Comparison of ENCODE assay signal across 1 cellular context in genomic region chr14:60090864-60091519, GRCh38.
TF ChIP-seq lines count a peak whose summit lies in the region.

No MANE protein-coding gene starts in this region.

TF ChIP-seq in IMR-90, 13 proteins besides CTCF, POLR2A, EP300 and RAD21 (continued from another document):
- no peak for TF ChIP-seq FOS (IDR thresholded peaks at IDR 0.05; ENCODE audit: low read depth, low read length)
- no peak for TF ChIP-seq RCOR1 (IDR thresholded peaks at IDR 0.05; ENCODE audit: insufficient replicate concordance, low read length)
- TF ChIP-seq MAFK (IDR thresholded peaks at IDR 0.05; ENCODE audit: low read depth, low read length): peak; percentile 65
- no peak for TF ChIP-seq USF2 (IDR thresholded peaks at IDR 0.05; ENCODE audit: low read depth, low read length)
TF ChIP-seq in IMR-90: peak in this region for 1.
